22 cellular contexts compared by ENCODE assay signal in genomic region chr14:72402429-72402772, GRCh38.
"Had no signal": no experiment of that assay in that cellular context is flagged by ENCODE, and none has a peak within 500 bp of the region (broad histone marks: within the 10 kb centered on the region; RNA-seq: fewer than 3 reads in every experiment).

No MANE protein-coding gene starts in this region.

- H3K27ac Mint-ChIP-seq: activated CD4-positive, alpha-beta T cell treated with anti-CD3 and anti-CD28 coated beads for 36 hours; activated naive CD8-positive, alpha-beta T cell treated with anti-CD3 and anti-CD28 coated beads, Interleukin-2, amount 50 U/mL, for 24 hours had no signal

- H3K9me3 ChIP-seq: ascending aorta, body of pancreas, SJSA1 had no signal

- H3K27me3 ChIP-seq: ascending aorta, body of pancreas, SJSA1 had no signal

- H3K4me3 ChIP-seq: ascending aorta, body of pancreas, coronary artery, SJSA1 had no signal

- H3K4me1 ChIP-seq: ascending aorta, body of pancreas, SJSA1 had no signal

- DNase-seq: activated CD4-positive, alpha-beta T cell treated with anti-CD3 and anti-CD28 coated beads for 36 hours; activated CD8-positive, alpha-beta memory T cell treated with anti-CD3 and anti-CD28 coated beads for 24 hours; activated naive CD4-positive, alpha-beta T cell treated with anti-CD3 and anti-CD28 coated beads, Interleukin-2, amount 50 U/mL, for 16 hours; activated naive CD8-positive, alpha-beta T cell treated with anti-CD3 and anti-CD28 coated beads, Interleukin-2, amount 50 U/mL, for 24 hours; activated T-cell treated with anti-CD3 and anti-CD28 coated beads, Interleukin-2, amount 50 U/mL, for 48 hours; amniotic stem cell; body of pancreas; central memory CD4-positive, alpha-beta T cell; NCI-H1048; NCI-H146; NCI-H187 treated with DMSO at 0.1 percent for 48 hours; NCI-H2081 treated with DMSO at 0.1 percent for 48 hours; NCI-H446; NCI-H524; PC-3; SHP77; SW 1271; WERI-Rb-1 had no signal

- H3K9me3 Mint-ChIP-seq: activated naive CD8-positive, alpha-beta T cell treated with anti-CD3 and anti-CD28 coated beads, Interleukin-2, amount 50 U/mL, for 24 hours had no signal

- ATAC-seq: activated CD4-positive, alpha-beta T cell treated with anti-CD3 and anti-CD28 coated beads for 36 hours; activated naive CD8-positive, alpha-beta T cell treated with anti-CD3 and anti-CD28 coated beads, Interleukin-2, amount 50 U/mL, for 24 hours; body of pancreas; PC-3; SK-N-SH treated with all-trans-retinoic acid at 6 μM for 48 hours had no signal

- H3K4me3 Mint-ChIP-seq: activated CD4-positive, alpha-beta T cell treated with anti-CD3 and anti-CD28 coated beads for 36 hours; activated naive CD8-positive, alpha-beta T cell treated with anti-CD3 and anti-CD28 coated beads, Interleukin-2, amount 50 U/mL, for 24 hours had no signal

- H3K27ac ChIP-seq: ascending aorta, body of pancreas, coronary artery, SJSA1, WERI-Rb-1 had no signal

- H3K36me3 ChIP-seq: ascending aorta, SJSA1, WERI-Rb-1 had no signal
